ENCODE assay signal across 14 cellular contexts in genomic region chr1:21263653-21264225, GRCh38. TPM values are rescaled to one million over a fixed set of nuclear protein-coding genes. Genes with fewer than 3 reads are reported as not detected.
A peak's percentile ranks its signal among the peaks of the same experiment; 100 is the strongest.
DNase-seq lines count a peak whose midpoint lies in the region; ATAC-seq and TF ChIP-seq lines count a peak whose summit lies in the region.
"Had no signal": no experiment of that assay in that cellular context is flagged by ENCODE, and none has a peak within 500 bp of the region (broad histone marks: within the 10 kb centered on the region; RNA-seq: fewer than 3 reads in every experiment).

No MANE protein-coding gene starts in this region.

- H3K36me3 Mint-ChIP-seq in HFFc6 (ENCODE audit: low read depth) = peaks cover 31% of the 10 kb centered on the region
- H3K36me3 Mint-ChIP-seq in stimulated activated naive B cell treated with anti-CD40 and anti-IgM and Interleukin-4, amounts not matched to agents 10 μg/mL and 1 μg/mL and 100 μg/mL, for 72 hours = peaks cover 60 to 67% of the 10 kb centered on the region in 2 donors

- no peak for TF ChIP-seq EP300 in gastroesophageal sphincter (IDR thresholded peaks at IDR 0.05)

- ATAC-seq in gastroesophageal sphincter (no peak), GM18505 (IDR thresholded peaks at IDR 0.05; ENCODE audit: unreplicated experiment) (no peak)
- ATAC-seq in stimulated activated naive B cell treated with anti-CD40 and anti-IgM and Interleukin-4, amounts not matched to agents 10 μg/mL and 1 μg/mL and 100 μg/mL, for 72 hours (replicated peaks) = no peak

- no peak for TF ChIP-seq CTCF in HFFc6 (IDR thresholded peaks at IDR 0.05)
- no peak for TF ChIP-seq CTCF in gastroesophageal sphincter (IDR thresholded peaks at IDR 0.05)

- H3K4me1 Mint-ChIP-seq in HFFc6 (ENCODE audit: low read depth) = peaks cover 38% of the 10 kb centered on the region
- H3K4me1 Mint-ChIP-seq in stimulated activated naive B cell treated with anti-CD40 and anti-IgM and Interleukin-4, amounts not matched to agents 10 μg/mL and 1 μg/mL and 100 μg/mL, for 72 hours = peaks cover 31 to 48% of the 10 kb centered on the region in 2 donors

- H3K4me2 ChIP-seq in BLaER1 = peak overlapping the region; percentile 9; the same call in 1 of the 2 replicates

- H3K9me3 ChIP-seq in BLaER1 (peaks cover 10% of the 10 kb centered on the region; the same call in 1 of the 2 replicates), gastroesophageal sphincter (no peaks in the 10 kb centered on the region)

- H3K27me3 Mint-ChIP-seq in HFFc6 (ENCODE audit: insufficient read depth) = peaks cover 4% of the 10 kb centered on the region
- no peaks in the 10 kb centered on the region for H3K27me3 Mint-ChIP-seq in stimulated activated naive B cell treated with anti-CD40 and anti-IgM and Interleukin-4, amounts not matched to agents 10 μg/mL and 1 μg/mL and 100 μg/mL, for 72 hours
- H3K27me3 Mint-ChIP-seq: activated naive CD8-positive, alpha-beta T cell treated with anti-CD3 and anti-CD28 coated beads, Interleukin-2, amount 10 ng/mL, durations not matched to agents 7 days and 5 days; CD4-positive, alpha-beta T cell had no signal

- H3K27me3 ChIP-seq in BLaER1 (no peaks in the 10 kb centered on the region), gastroesophageal sphincter (no peaks in the 10 kb centered on the region)

- H3K27ac ChIP-seq in BLaER1 (no peak overlapping the region), gastroesophageal sphincter (peak overlapping the region; percentile 62 to 91 (median 88))

- H3K4me3 ChIP-seq in BLaER1 = no peak overlapping the region
- H3K4me3 ChIP-seq in gastroesophageal sphincter = no peak overlapping the region

- WGBS in gastroesophageal sphincter (ENCODE audit: low coverage in 1 of 2), 2 donors = 93% methylated on average over 7 of the region's 11 CpGs; no CpG with 5 or more reads in 1 of the 2 donors

- no peaks in the 10 kb centered on the region; the same call in 1 of the 2 replicates for H3K9me3 Mint-ChIP-seq in HFFc6
- no peaks in the 10 kb centered on the region for H3K9me3 Mint-ChIP-seq in stimulated activated naive B cell treated with anti-CD40 and anti-IgM and Interleukin-4, amounts not matched to agents 10 μg/mL and 1 μg/mL and 100 μg/mL, for 72 hours
- H3K9me3 Mint-ChIP-seq: activated naive CD8-positive, alpha-beta T cell treated with anti-CD3 and anti-CD28 coated beads, Interleukin-2, amount 10 ng/mL, durations not matched to agents 7 days and 5 days; CD4-positive, alpha-beta T cell; neural crest cell had no signal

- in situ Hi-C loops in G401 (cut with HindIII; ENCODE audit: low sequenced_read_pairs) = no loop called here

- peak overlapping the region; percentile 100 for H3K27ac Mint-ChIP-seq in HFFc6
- H3K27ac Mint-ChIP-seq in stimulated activated naive B cell treated with anti-CD40 and anti-IgM and Interleukin-4, amounts not matched to agents 10 μg/mL and 1 μg/mL and 100 μg/mL, for 72 hours = peak overlapping the region; percentile 62
- H3K27ac Mint-ChIP-seq: activated naive CD8-positive, alpha-beta T cell treated with anti-CD3 and anti-CD28 coated beads, Interleukin-2, amount 10 ng/mL, durations not matched to agents 7 days and 5 days had no signal

- DNase-seq in HFFc6 (no peak), RKO (ENCODE audit: low spot score) (no peak), G401 (ENCODE audit: low spot score) (no peak)
- no peak for DNase-seq in stimulated activated naive B cell treated with anti-CD40 and anti-IgM and Interleukin-4, amounts not matched to agents 10 μg/mL and 1 μg/mL and 100 μg/mL, for 72 hours
- DNase-seq: activated CD8-positive, alpha-beta memory T cell treated with anti-CD3 and anti-CD28 coated beads, Interleukin-2, amount 50 U/mL, for 48 hours; activated naive CD8-positive, alpha-beta T cell treated with anti-CD3 and anti-CD28 coated beads, Interleukin-2, amount 10 ng/mL, durations not matched to agents 7 days and 5 days; CD4-positive, alpha-beta T cell; cortex of kidney; NCI-H1694; NCI-H526 treated with DMSO at 0.1 percent for 48 hours had no signal

- H4K20me1 ChIP-seq in BLaER1 = no peaks in the 10 kb centered on the region

- TF ChIP-seq POLR2A in gastroesophageal sphincter (IDR thresholded peaks at IDR 0.05) = no peak
- TF ChIP-seq POLR2A in GM18505 (IDR thresholded peaks at IDR 0.05; ENCODE audit: borderline replicate concordance, extremely low read depth, insufficient read depth, insufficient read length) = no peak

- H3K36me3 ChIP-seq in BLaER1 (peaks cover 19% of the 10 kb centered on the region; the same call in 1 of the 2 replicates), gastroesophageal sphincter (peaks cover 0 to 46% of the 10 kb centered on the region in 2 donors)

- no peak overlapping the region for H3K9ac ChIP-seq in BLaER1

- H3K4me1 ChIP-seq in BLaER1 (peaks cover 36% of the 10 kb centered on the region), gastroesophageal sphincter (peaks cover 0 to 68% (median 36%) of the 10 kb centered on the region in 3 donors)

- no peak overlapping the region for H3K4me3 Mint-ChIP-seq in HFFc6
- H3K4me3 Mint-ChIP-seq in stimulated activated naive B cell treated with anti-CD40 and anti-IgM and Interleukin-4, amounts not matched to agents 10 μg/mL and 1 μg/mL and 100 μg/mL, for 72 hours = no peak overlapping the region
- H3K4me3 Mint-ChIP-seq: activated naive CD8-positive, alpha-beta T cell treated with anti-CD3 and anti-CD28 coated beads, Interleukin-2, amount 10 ng/mL, durations not matched to agents 7 days and 5 days; CD4-positive, alpha-beta T cell had no signal

RNA-seq across cellular contexts. Expression of gene ECE1, which starts 26.5 kb away (rescaled TPM):
- total RNA-seq in HFFc6 (2021; fragmentation: NEBNext Ultra II Directional; extraction: Animal tissue kit (Norgen Biotek cat#: 25700)) = 100 to 1,000 TPM; 116 to 134 (median 124) TPM
- 10 to 100 TPM; 68.3 to 94.7 (median 69.9) TPM for total RNA-seq in gastroesophageal sphincter
- total RNA-seq in G401 (2014; rRNA removed; shearing (Covaris generic)) = 19.3 and 50.4 TPM in 2 replicates
